In the genomic region with DNA sequence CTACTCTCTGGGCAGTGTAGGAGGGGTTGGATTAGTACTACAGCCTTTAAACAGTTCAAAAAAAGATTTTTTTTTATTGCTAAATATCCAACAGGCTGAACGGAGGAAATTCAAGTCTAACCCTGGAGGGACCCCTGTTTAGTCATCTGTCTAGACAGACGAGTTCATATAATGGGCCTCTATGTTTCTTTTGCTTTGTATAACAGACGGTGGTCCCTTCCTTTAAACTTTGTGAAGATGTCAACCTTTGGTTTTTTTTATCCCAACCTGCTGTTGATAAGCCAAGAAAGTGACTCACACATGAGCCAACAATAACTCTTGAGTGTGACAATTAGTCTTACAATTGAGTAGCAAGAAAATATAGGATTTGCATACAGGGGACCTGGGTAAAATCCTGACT, we compare ENCODE assay signal across 14 cellular contexts. TPM values are rescaled to one million over a fixed set of nuclear protein-coding genes. Genes with fewer than 3 reads are reported as not detected.
DNase-seq lines count a peak whose midpoint lies in the region; ATAC-seq and TF ChIP-seq lines count a peak whose summit lies in the region.
"Had no signal": no experiment of that assay in that cellular context is flagged by ENCODE, and none has a peak within 500 bp of the region (broad histone marks: within the 10 kb centered on the region; RNA-seq: fewer than 3 reads in every experiment).

No MANE protein-coding gene starts in this region.

- intact Hi-C loops in HCT116 (cut with micrococcal nuclease) (no loop called here), gastrocnemius medialis (cut with DNase I; ENCODE audit: low total_unique reads) (loop anchor here (5.0 kb wide), 1 partner anchor 87 kb away; no protein-coding TSS in a partner anchor)

- POLR2A ChIA-PET in HCT116 (lab: Charles Lee): no interaction called here

- H3K9ac ChIP-seq in HCT116 (ENCODE audit: low read length): no peak overlapping the region

- no peak for ATAC-seq in HCT116
- peak; percentile 1; the same call in 2 of the 3 replicates for ATAC-seq in SK-N-SH treated with all-trans-retinoic acid at 6 μM for 48 hours
- ATAC-seq in gastrocnemius medialis: peak; percentile 57 to 68
- no peak for ATAC-seq in HG03439 (IDR thresholded peaks at IDR 0.05; ENCODE audit: unreplicated experiment)
- ATAC-seq in omental fat pad (ENCODE audit: low FRiP score): no peak
- ATAC-seq: activated CD8-positive, alpha-beta memory T cell treated with anti-CD3 and anti-CD28 coated beads, Interleukin-2, amount 10 ng/mL, durations not matched to agents 7 days and 5 days had no signal

- RAD21 ChIA-PET in HCT116 (lab: Charles Lee; ENCODE audit: low non-redundant PET in 1 of 2, low total read pairs in 2 of 2, uncharacterized antibody in 2 of 2, unreplicated experiment in 2 of 2): no interaction called here

- TF ChIP-seq POLR2A in HCT116 (IDR thresholded peaks at IDR 0.05; ENCODE audit: borderline replicate concordance, extremely low read depth, insufficient read depth, insufficient read length) (no peak), gastrocnemius medialis (IDR thresholded peaks at IDR 0.05) (no peak)

- H3K4me3 ChIP-seq in HCT116 (replicated peaks in 1 of 2; ENCODE audit: low read depth in 1 of 2, low read length in 2 of 2) (no peak overlapping the region), gastrocnemius medialis (peak overlapping the region in 1 of 4 donors; percentile 2)
- H3K4me3 ChIP-seq: thyroid gland had no signal

- H3K9me3 ChIP-seq in HCT116 (ENCODE audit: control insufficient read depth in 1 of 2, insufficient read depth in 1 of 2, low read depth in 1 of 2, low read length in 2 of 2) (no peaks in the 10 kb centered on the region), gastrocnemius medialis (no peaks in the 10 kb centered on the region)
- H3K9me3 ChIP-seq: thyroid gland had no signal

- CTCF ChIA-PET in HCT116 (lab: Charles Lee): no interaction called here

- H2AFZ ChIP-seq in HCT116 (ENCODE audit: low read depth, low read length, poor library complexity, severe bottlenecking): no peak overlapping the region

- no peak for DNase-seq in HCT116 (ENCODE audit: low read depth, low spot score)
- peak; percentile 71 for DNase-seq in glomerular endothelial cell (ENCODE audit: extremely low read depth, low read depth, low spot score)
- no peak for DNase-seq in gastrocnemius medialis
- no peak for DNase-seq in MV-4-11 (lab: John Stamatoyannopoulos, UW)
- DNase-seq in NK-92 (lab: John Stamatoyannopoulos, UW; ENCODE audit: unreplicated experiment): no peak
- DNase-seq in omental fat pad (ENCODE audit: low spot score): no peak
- DNase-seq: activated CD8-positive, alpha-beta memory T cell treated with anti-CD3 and anti-CD28 coated beads, Interleukin-2, amount 10 ng/mL, durations not matched to agents 7 days and 5 days; amygdala; NCI-H1417 treated with DMSO at 0.1 percent for 48 hours; T-helper 9 cell; thyroid gland had no signal

- H3K9me2 ChIP-seq in HCT116 (ENCODE audit: insufficient read depth): no peaks in the 10 kb centered on the region

- H3K27ac ChIP-seq in HCT116 (ENCODE audit: low read depth, low read length): no peak overlapping the region
- H3K27ac ChIP-seq in gastrocnemius medialis: peak overlapping the region; percentile 77 to 86 (median 81)
- H3K27ac ChIP-seq: HL-60 had no signal

- no peak for TF ChIP-seq CTCF in HCT116 (IDR thresholded peaks at IDR 0.05 in 2 of 3, conservative IDR thresholded peaks at IDR 0.05 in 1 of 3; ENCODE audit: borderline replicate concordance in 1 of 3, insufficient read depth in 1 of 3, low read depth in 2 of 3, low read length in 2 of 3)
- no peak for TF ChIP-seq CTCF in gastrocnemius medialis (IDR thresholded peaks at IDR 0.05 in 4 of 5, conservative IDR thresholded peaks at IDR 0.05 in 1 of 5)
- no peak for TF ChIP-seq CTCF in omental fat pad (IDR thresholded peaks at IDR 0.05)

- H3K27me3 ChIP-seq in HCT116 (ENCODE audit: insufficient read depth, low read length) (peaks cover 24% of the 10 kb centered on the region), gastrocnemius medialis (no peaks in the 10 kb centered on the region)
- H3K27me3 ChIP-seq: thyroid gland had no signal

- no peaks in the 10 kb centered on the region for H3K79me2 ChIP-seq in HCT116 (ENCODE audit: insufficient read depth, low read length)

- BruUV-seq in HCT116 (replicated peaks; lab: Mats Ljungman, UMichigan): no TSS peak

- H4K20me1 ChIP-seq in HCT116 (ENCODE audit: insufficient read depth): 0 out of 2 replicates have a peak, but pooled peaks cover 3% of the 10 kb centered on the region

- no peaks in the 10 kb centered on the region for H3K36me3 ChIP-seq in HCT116 (ENCODE audit: control insufficient read depth in 1 of 2, insufficient read depth in 2 of 2, low read length in 2 of 2)
- no peaks in the 10 kb centered on the region for H3K36me3 ChIP-seq in gastrocnemius medialis
- H3K36me3 ChIP-seq: thyroid gland had no signal

- no peak for TF ChIP-seq RAD21 in HCT116 (IDR thresholded peaks at IDR 0.05; ENCODE audit: low read depth)

- H3K4me1 ChIP-seq in HCT116 (ENCODE audit: control insufficient read depth in 1 of 2, insufficient read depth in 2 of 2, low read length in 2 of 2) (peaks cover 28 to 44% of the 10 kb centered on the region in 2 experiments), gastrocnemius medialis (peaks cover 56 to 72% of the 10 kb centered on the region in 2 donors)

- H3K4me2 ChIP-seq in HCT116 (ENCODE audit: low read length): peak overlapping the region; percentile 42

- in situ Hi-C loops in gastrocnemius medialis (cut with MboI; ENCODE audit: low sequenced_read_pairs in 4 of 4): loop anchor here in 1 of 4 donors (25.0 kb wide), 1 partner anchor 87 kb away; no protein-coding TSS in a partner anchor

TF ChIP-seq in HCT116, 20 proteins besides CTCF, POLR2A, EP300 and RAD21 (continues in another document):
- TF ChIP-seq ZNF274 (IDR thresholded peaks at IDR 0.05; ENCODE audit: low read depth, low read length) (no peak), POLR2AphosphoS5 (IDR thresholded peaks at IDR 0.05; ENCODE audit: low read depth, low read length) (no peak), JUND (IDR thresholded peaks at IDR 0.05) (peak; percentile 25; the same call in 1 of the 2 replicates), CEBPB (IDR thresholded peaks at IDR 0.05; ENCODE audit: low read depth) (no peak), CBX3 (IDR thresholded peaks at IDR 0.05; ENCODE audit: low read depth) (no peak), TCF7L2 (IDR thresholded peaks at IDR 0.05; ENCODE audit: borderline replicate concordance, extremely low read depth, insufficient read depth, insufficient read length) (no peak), FOSL1 (IDR thresholded peaks at IDR 0.05; ENCODE audit: low read depth) (peak; percentile 36; the same call in 1 of the 2 replicates)
- TF ChIP-seq, protein P1, sequence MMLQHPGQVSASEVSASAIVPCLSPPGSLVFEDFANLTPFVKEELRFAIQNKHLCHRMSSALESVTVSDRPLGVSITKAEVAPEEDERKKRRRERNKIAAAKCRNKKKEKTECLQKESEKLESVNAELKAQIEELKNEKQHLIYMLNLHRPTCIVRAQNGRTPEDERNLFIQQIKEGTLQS (IDR thresholded peaks at IDR 0.05): no peak

TF ChIP-seq in SK-N-SH treated with all-trans-retinoic acid at 6 μM for 48 hours, 23 proteins besides CTCF, POLR2A, EP300 and RAD21 (continues in another document):
- TF ChIP-seq ZNF70 (CRISPR knock-in tag; IDR thresholded peaks at IDR 0.05) (no peak), SNAI2 (CRISPR knock-in tag; IDR thresholded peaks at IDR 0.05) (no peak), ZNF565 (CRISPR knock-in tag; conservative IDR thresholded peaks at IDR 0.05; ENCODE audit: low read depth) (no peak), ISL1 (CRISPR knock-in tag; IDR thresholded peaks at IDR 0.05) (no peak), ARNTL (CRISPR knock-in tag; IDR thresholded peaks at IDR 0.05; ENCODE audit: borderline replicate concordance, low read depth) (no peak), PPARA (CRISPR knock-in tag; IDR thresholded peaks at IDR 0.05; ENCODE audit: borderline replicate concordance) (no peak)
- TF ChIP-seq, protein P2, sequence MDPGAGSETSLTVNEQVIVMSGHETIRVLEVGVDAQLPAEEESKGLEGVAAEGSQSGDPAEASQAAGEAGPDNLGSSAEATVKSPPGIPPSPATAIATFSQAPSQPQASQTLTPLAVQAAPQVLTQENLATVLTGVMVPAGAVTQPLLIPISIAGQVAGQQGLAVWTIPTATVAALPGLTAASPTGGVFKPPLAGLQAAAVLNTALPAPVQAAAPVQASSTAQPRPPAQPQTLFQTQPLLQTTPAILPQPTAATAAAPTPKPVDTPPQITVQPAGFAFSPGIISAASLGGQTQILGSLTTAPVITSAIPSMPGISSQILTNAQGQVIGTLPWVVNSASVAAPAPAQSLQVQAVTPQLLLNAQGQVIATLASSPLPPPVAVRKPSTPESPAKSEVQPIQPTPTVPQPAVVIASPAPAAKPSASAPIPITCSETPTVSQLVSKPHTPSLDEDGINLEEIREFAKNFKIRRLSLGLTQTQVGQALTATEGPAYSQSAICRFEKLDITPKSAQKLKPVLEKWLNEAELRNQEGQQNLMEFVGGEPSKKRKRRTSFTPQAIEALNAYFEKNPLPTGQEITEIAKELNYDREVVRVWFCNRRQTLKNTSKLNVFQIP (CRISPR knock-in tag; IDR thresholded peaks at IDR 0.05; ENCODE audit: borderline replicate concordance, low read depth): no peak
- TF ChIP-seq, protein P3, sequence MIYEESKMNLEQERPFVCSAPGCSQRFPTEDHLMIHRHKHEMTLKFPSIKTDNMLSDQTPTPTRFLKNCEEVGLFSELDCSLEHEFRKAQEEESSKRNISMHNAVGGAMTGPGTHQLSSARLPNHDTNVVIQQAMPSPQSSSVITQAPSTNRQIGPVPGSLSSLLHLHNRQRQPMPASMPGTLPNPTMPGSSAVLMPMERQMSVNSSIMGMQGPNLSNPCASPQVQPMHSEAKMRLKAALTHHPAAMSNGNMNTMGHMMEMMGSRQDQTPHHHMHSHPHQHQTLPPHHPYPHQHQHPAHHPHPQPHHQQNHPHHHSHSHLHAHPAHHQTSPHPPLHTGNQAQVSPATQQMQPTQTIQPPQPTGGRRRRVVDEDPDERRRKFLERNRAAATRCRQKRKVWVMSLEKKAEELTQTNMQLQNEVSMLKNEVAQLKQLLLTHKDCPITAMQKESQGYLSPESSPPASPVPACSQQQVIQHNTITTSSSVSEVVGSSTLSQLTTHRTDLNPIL (CRISPR knock-in tag; IDR thresholded peaks at IDR 0.05; ENCODE audit: low read depth): no peak

RNA-seq across cellular contexts. Expression of a gene that starts 29.8 kb away (rescaled TPM):
- total RNA-seq in HCT116 (2021; ENCODE audit: unreplicated experiment) (0.34 TPM), glomerular endothelial cell (16.9 and 48.7 TPM in 2 replicates), gastrocnemius medialis (1 to 10 TPM in 1 of 4 donors, under 1 TPM in 3; 0.56 to 2.3 (median 0.86) TPM), omental fat pad (1 to 10 TPM; 3.1 to 9.1 (median 4.1) TPM)
- 0.07 and 0.14 TPM in 2 replicates for polyA plus RNA-seq in HCT116 (2012)
- total RNA-seq: activated CD8-positive, alpha-beta memory T cell treated with anti-CD3 and anti-CD28 coated beads, Interleukin-2, amount 10 ng/mL, durations not matched to agents 7 days and 5 days had no signal

Comparison
In these comparisons a context has a peak if more than half of its experiments do, and no peak if none do; other contexts are left out.
1. ATAC-seq: peak in SK-N-SH treated with all-trans-retinoic acid at 6 μM for 48 hours (single experiment) and gastrocnemius medialis (2 of 2); none in HCT116 (single experiment), HG03439 (single experiment) and omental fat pad (single experiment).